In the genomic region with DNA sequence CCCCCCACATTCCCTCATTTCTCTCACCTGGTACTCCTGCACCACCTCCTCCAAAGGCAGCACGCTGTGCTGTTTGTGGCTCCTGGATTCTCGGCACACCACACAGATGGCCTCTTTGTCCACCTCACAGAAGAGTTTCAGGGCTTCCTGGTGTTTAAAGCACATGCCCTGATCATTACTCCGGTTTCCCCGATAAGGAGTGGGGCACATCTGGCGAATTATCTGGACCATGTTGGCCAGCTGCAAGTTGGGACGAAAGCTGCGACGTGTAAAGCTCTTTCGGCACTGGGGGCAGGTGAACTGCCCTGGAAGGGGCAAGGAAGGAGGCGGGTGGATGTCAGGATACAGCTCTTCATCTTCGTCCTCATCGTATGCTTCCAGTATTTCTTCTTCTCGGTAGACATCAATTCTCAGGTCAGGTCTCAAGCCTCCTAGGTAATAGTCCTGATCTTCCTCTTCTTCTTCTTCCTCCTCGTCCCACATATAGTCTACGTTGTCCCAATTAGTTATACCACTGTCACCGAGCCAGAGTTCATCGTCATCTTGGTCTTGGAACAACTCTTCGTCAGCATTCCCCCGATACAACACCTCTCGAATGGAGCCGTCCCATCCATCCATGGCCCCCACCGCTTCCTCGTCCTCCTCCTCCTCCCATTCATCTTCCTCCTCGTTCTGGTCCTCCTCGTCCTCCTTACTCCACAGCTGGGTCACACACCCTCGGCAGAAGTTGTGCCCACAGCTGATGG, we compare ENCODE assay signal across 8 cellular contexts. TPM values are rescaled to one million over a fixed set of nuclear protein-coding genes. Genes with fewer than 3 reads are reported as not detected.
DNase-seq lines count a peak whose midpoint lies in the region; ATAC-seq and TF ChIP-seq lines count a peak whose summit lies in the region.

No MANE protein-coding gene starts in this region.

- BruUV-seq in OCI-LY7 (replicated peaks; lab: Mats Ljungman, UMichigan) = TSS peak; percentile 26

- CTCF ChIA-PET in OCI-LY7 (lab: Charles Lee; ENCODE audit: unreplicated experiment) = no interaction called here

- POLR2A ChIA-PET in OCI-LY7 (lab: Charles Lee) = interaction anchor here (0.7 to 3.1 kb wide), 9 partner anchors 9 to 75 kb away, joined by 3 to 20 read pairs (median 5); a partner anchor contains a TSS

- ATAC-seq in HG02759 (IDR thresholded peaks at IDR 0.05; ENCODE audit: unreplicated experiment) (no peak), GM21737 (IDR thresholded peaks at IDR 0.05; ENCODE audit: unreplicated experiment) (no peak), HG03571 (IDR thresholded peaks at IDR 0.05; ENCODE audit: unreplicated experiment) (no peak)

- DNase-seq in OCI-LY7 (ENCODE audit: low spot score) (no peak), epithelial cell of prostate (ENCODE audit: low read depth, low spot score) (no peak), foreskin melanocyte (no peak)

- TF ChIP-seq CTCF in DOHH2 (IDR thresholded peaks at IDR 0.05; ENCODE audit: low read depth, low read length, poor library complexity, severe bottlenecking) (no peak), OCI-LY7 (conservative IDR thresholded peaks at IDR 0.05; ENCODE audit: low read length) (no peak), parathyroid adenoma (IDR thresholded peaks at IDR 0.05) (no peak)

- H3K79me2 ChIP-seq in DOHH2 (ENCODE audit: control insufficient read depth, low read length) (peaks cover 77% of the 10 kb centered on the region), OCI-LY7 (ENCODE audit: insufficient read depth, low read depth, low read length) (peaks cover 70% of the 10 kb centered on the region), parathyroid adenoma (peaks cover 20% of the 10 kb centered on the region)

- 0 out of 2 replicates have a peak, but pooled peaks cover 8% of the 10 kb centered on the region for H3F3A ChIP-seq in DOHH2 (ENCODE audit: control insufficient read depth, insufficient read depth)

- H3K9me3 ChIP-seq in DOHH2 (ENCODE audit: control insufficient read depth, insufficient read depth, low read length) (no peaks in the 10 kb centered on the region), OCI-LY7 (ENCODE audit: low read length) (peaks cover 4% of the 10 kb centered on the region; the same call in 1 of the 2 replicates), parathyroid adenoma (ENCODE audit: control insufficient read depth, low read length) (no peaks in the 10 kb centered on the region)

- H4K20me1 ChIP-seq in DOHH2 (ENCODE audit: control insufficient read depth, insufficient read depth, low read depth, low read length) (peaks cover 16% of the 10 kb centered on the region), OCI-LY7 (ENCODE audit: insufficient read depth, low read length) (peaks cover 24% of the 10 kb centered on the region; the same call in 1 of the 2 replicates)

- peak overlapping the region; percentile 14; the same call in 1 of the 2 replicates for H2AFZ ChIP-seq in OCI-LY7 (ENCODE audit: low read length)
- peak overlapping the region; percentile 93 for H2AFZ ChIP-seq in parathyroid adenoma

- H3K9ac ChIP-seq in parathyroid adenoma = peak overlapping the region; percentile 94

- H3K36me3 ChIP-seq in DOHH2 (ENCODE audit: control insufficient read depth, low read length) = peaks cover 57% of the 10 kb centered on the region
- peaks cover 50% of the 10 kb centered on the region for H3K36me3 ChIP-seq in OCI-LY7 (ENCODE audit: insufficient read depth, low read length)
- no peaks in the 10 kb centered on the region for H3K36me3 ChIP-seq in parathyroid adenoma (ENCODE audit: control insufficient read depth, insufficient read depth, low read length)

- peak overlapping the region; percentile 84 for H3K4me2 ChIP-seq in DOHH2 (ENCODE audit: low read length)
- peak overlapping the region; percentile 86 for H3K4me2 ChIP-seq in OCI-LY7 (ENCODE audit: low read length)
- H3K4me2 ChIP-seq in parathyroid adenoma (ENCODE audit: low read length) = peak overlapping the region; percentile 92

- intact Hi-C loops in OCI-LY7 (cut with micrococcal nuclease; ENCODE audit: unreplicated experiment) = no loop called here

- H3K4me3 ChIP-seq in DOHH2 (ENCODE audit: low read length) = peak overlapping the region; percentile 94
- H3K4me3 ChIP-seq in OCI-LY7 (ENCODE audit: low read depth, low read length, poor library complexity, severe bottlenecking) = peak overlapping the region; percentile 81
- peak overlapping the region; percentile 90 for H3K4me3 ChIP-seq in parathyroid adenoma (ENCODE audit: low read depth, low read length)

- peaks cover 35% of the 10 kb centered on the region for H3K4me1 ChIP-seq in DOHH2 (ENCODE audit: control insufficient read depth, low read length)
- H3K4me1 ChIP-seq in OCI-LY7 (ENCODE audit: insufficient read depth, low read length, poor library complexity, severe bottlenecking) = peaks cover 33% of the 10 kb centered on the region
- H3K4me1 ChIP-seq in parathyroid adenoma = peaks cover 6% of the 10 kb centered on the region

- no peaks in the 10 kb centered on the region for H3K9me2 ChIP-seq in DOHH2 (replicated peaks; ENCODE audit: control insufficient read depth, low read length)
- no peaks in the 10 kb centered on the region for H3K9me2 ChIP-seq in OCI-LY7 (ENCODE audit: insufficient read depth, low read length)

- H3K27ac ChIP-seq in DOHH2 (ENCODE audit: low read depth, low read length) (peak overlapping the region; percentile 86), OCI-LY7 (ENCODE audit: low read depth, low read length, poor library complexity, severe bottlenecking) (peak overlapping the region; percentile 77), epithelial cell of prostate (peak overlapping the region; percentile 88), parathyroid adenoma (peak overlapping the region; percentile 96)

- H3K27me3 ChIP-seq in DOHH2 (ENCODE audit: control insufficient read depth, low read length) = no peaks in the 10 kb centered on the region
- H3K27me3 ChIP-seq in parathyroid adenoma (ENCODE audit: control insufficient read depth, insufficient read depth, low read length) = no peaks in the 10 kb centered on the region

RNA-seq across cellular contexts. Expression of a gene that starts 0.8 kb away (rescaled TPM):
- total RNA-seq in OCI-LY7 (2014; rRNA removed; shearing (Covaris generic)) = 16.1 and 25.1 TPM in 2 replicates
- total RNA-seq in OCI-LY7 (2022) = 33.5 and 34.5 TPM in 2 replicates

RNA-seq across cellular contexts. Expression of a gene that starts 16.4 kb away (rescaled TPM):
- 4,583 and 5,614 TPM in 2 replicates for total RNA-seq in OCI-LY7 (2014; rRNA removed; shearing (Covaris generic))
- 2,077 and 2,357 TPM in 2 replicates for total RNA-seq in OCI-LY7 (2022)

RNA-seq across cellular contexts. Expression of a gene that starts 37.1 kb away (rescaled TPM):
- total RNA-seq in OCI-LY7 (2014; rRNA removed; shearing (Covaris generic)) = 30.2 and 30.4 TPM in 2 replicates
- 68.2 and 73.4 TPM in 2 replicates for total RNA-seq in OCI-LY7 (2022)

RNA-seq across cellular contexts. Expression of a gene that starts 55.2 kb away (rescaled TPM):
- total RNA-seq in OCI-LY7 (2014; rRNA removed; shearing (Covaris generic)) = 0.22 and 0.44 TPM in 2 replicates
- 1.8 and 2.2 TPM in 2 replicates for total RNA-seq in OCI-LY7 (2022)
